ENCODE assay signal across 5 cellular contexts in genomic region chr10:82677932-82678331, GRCh38.
DNase-seq lines count a peak whose midpoint lies in the region; TF ChIP-seq lines count a peak whose summit lies in the region.
"Not testable (repeated sequence)": the region's sequence is repeated elsewhere in the genome, so short reads cannot be mapped to it uniquely, and the experiment has no call there.

No MANE protein-coding gene starts in this region.

- H3K27ac Mint-ChIP-seq in endodermal cell (peak overlapping the region; percentile 39), nephron progenitor cell (peak overlapping the region; percentile 76)

- H2AK5ac ChIP-seq in mesendoderm (ENCODE audit: low read length) = not testable (repeated sequence)

- H4K5ac ChIP-seq in mesendoderm (ENCODE audit: low read length) = not testable (repeated sequence)

- not testable (repeated sequence) for H3K23ac ChIP-seq in mesendoderm (ENCODE audit: low read length)

- H3K27ac ChIP-seq in BLaER1 (peak overlapping the region; percentile 76), OCI-LY1 (ENCODE audit: low read depth, low read length, poor library complexity, severe bottlenecking) (peak overlapping the region; percentile 83), mesendoderm (ENCODE audit: low read depth, low read length) (peak overlapping the region; percentile 5)
- not testable (repeated sequence) for H3K27ac ChIP-seq in endodermal cell (ENCODE audit: low read depth, low read length)

- not testable (repeated sequence) for H3K9ac ChIP-seq in BLaER1; OCI-LY1 (ENCODE audit: low read length); endodermal cell (ENCODE audit: extremely low read depth, low read length, poor library complexity, severe bottlenecking); mesendoderm (ENCODE audit: low read length)

- H3F3A ChIP-seq in OCI-LY1 (ENCODE audit: insufficient read depth, low read length) = not testable (repeated sequence)

- not testable (repeated sequence) for H3K27me3 ChIP-seq in BLaER1; OCI-LY1 (ENCODE audit: insufficient read depth, low read length); endodermal cell (ENCODE audit: control insufficient read depth, insufficient read depth, low read length, poor library complexity, severe bottlenecking); mesendoderm (ENCODE audit: insufficient read depth, low read length, poor library complexity)

- peaks cover 19% of the 10 kb centered on the region for H3K9me3 Mint-ChIP-seq in endodermal cell
- H3K9me3 Mint-ChIP-seq in nephron progenitor cell = peaks cover 34% of the 10 kb centered on the region

- DNase-seq in endodermal cell (peak; percentile 56), mesendoderm (peak; percentile 64)
- DNase-seq in nephron progenitor cell = not testable (repeated sequence)

- not testable (repeated sequence) for H3K18ac ChIP-seq in mesendoderm (ENCODE audit: low read length)

- H4K20me1 ChIP-seq in BLaER1; OCI-LY1 (ENCODE audit: insufficient read depth, low read length): not testable (repeated sequence)

- H3K9me3 ChIP-seq in BLaER1 = peaks cover 27% of the 10 kb centered on the region
- not testable (repeated sequence) for H3K9me3 ChIP-seq in OCI-LY1 (ENCODE audit: low read length); endodermal cell (ENCODE audit: control insufficient read depth, low read length)

- H3K79me2 ChIP-seq in OCI-LY1 (ENCODE audit: insufficient read depth, low read length); mesendoderm (ENCODE audit: control insufficient read depth, insufficient read depth, low read length): not testable (repeated sequence)

- 88 to 90% methylated on average over 5 to 9 of the region's 9 CpGs for WGBS in endodermal cell (ENCODE audit: insufficient coverage in 1 of 2, insufficient read length in 1 of 2), 2 experiments
- WGBS in mesendoderm (ENCODE audit: extremely low coverage, insufficient coverage, low lambda C conversion rate) = no CpG with 5 or more reads among the region's 9 CpGs

- peak overlapping the region; percentile 16 for H2BK5ac ChIP-seq in mesendoderm (ENCODE audit: low read length)

- not testable (repeated sequence) for H3K56ac ChIP-seq in mesendoderm (ENCODE audit: low read length)

- H3K4me3 Mint-ChIP-seq in endodermal cell, nephron progenitor cell: not testable (repeated sequence)

- peaks cover 67% of the 10 kb centered on the region for H3K4me1 ChIP-seq in BLaER1
- H3K4me1 ChIP-seq in OCI-LY1 (ENCODE audit: insufficient read depth, low read length, severe bottlenecking) = peaks cover 49% of the 10 kb centered on the region
- not testable (repeated sequence) for H3K4me1 ChIP-seq in endodermal cell (ENCODE audit: control insufficient read depth, insufficient read depth, low read length); mesendoderm (ENCODE audit: control insufficient read depth, low read depth, low read length)

- not testable (repeated sequence) for H3K27me3 Mint-ChIP-seq in endodermal cell (ENCODE audit: insufficient read depth); nephron progenitor cell (ENCODE audit: low read depth, poor library complexity)

- H3K79me1 ChIP-seq in mesendoderm (ENCODE audit: low read length) = not testable (repeated sequence)

- H2BK120ac ChIP-seq in mesendoderm (ENCODE audit: low read depth, low read length) = not testable (repeated sequence)

- peak overlapping the region; percentile 58; the same call in 1 of the 2 replicates for H3K4me2 ChIP-seq in BLaER1
- not testable (repeated sequence) for H3K4me2 ChIP-seq in OCI-LY1 (ENCODE audit: low read length); mesendoderm (ENCODE audit: low read length)

- not testable (repeated sequence) for H3K9me2 ChIP-seq in OCI-LY1 (ENCODE audit: low read depth, low read length)

- H3K36me3 ChIP-seq in BLaER1; endodermal cell (ENCODE audit: control insufficient read depth, insufficient read depth, low read length); mesendoderm (ENCODE audit: control insufficient read depth, insufficient read depth, low read length): not testable (repeated sequence)
- H3K36me3 ChIP-seq in OCI-LY1 (ENCODE audit: insufficient read depth, low read length) = peaks cover 73% of the 10 kb centered on the region

- H4K8ac ChIP-seq in mesendoderm (ENCODE audit: low read depth, low read length) = not testable (repeated sequence)

- not testable (repeated sequence) for H2BK15ac ChIP-seq in mesendoderm (replicated peaks; ENCODE audit: low read depth)

- H3K4ac ChIP-seq in mesendoderm (ENCODE audit: low read depth, low read length) = not testable (repeated sequence)

- not testable (repeated sequence) for H3K4me3 ChIP-seq in BLaER1; OCI-LY1 (ENCODE audit: low read depth, low read length, poor library complexity, severe bottlenecking); endodermal cell (ENCODE audit: low read length); mesendoderm (ENCODE audit: low read length)

- not testable (repeated sequence) for TF ChIP-seq CTCF in OCI-LY1 (IDR thresholded peaks at IDR 0.05; ENCODE audit: low read length); endodermal cell (conservative IDR thresholded peaks at IDR 0.05); nephron progenitor cell (IDR thresholded peaks at IDR 0.05)

- not testable (repeated sequence) for H3K36me3 Mint-ChIP-seq in endodermal cell (ENCODE audit: low read depth)
- H3K36me3 Mint-ChIP-seq in nephron progenitor cell (ENCODE audit: low read depth) = peaks cover 17% of the 10 kb centered on the region

- not testable (repeated sequence) for H2AFZ ChIP-seq in OCI-LY1 (ENCODE audit: low read length)

- peaks cover 24% of the 10 kb centered on the region for H3K4me1 Mint-ChIP-seq in endodermal cell
- not testable (repeated sequence) for H3K4me1 Mint-ChIP-seq in nephron progenitor cell
